In genomic region chr6:75611011-75611701, GRCh38 we compare ENCODE assay signal across 12 cellular contexts. TPM values are rescaled to one million over a fixed set of nuclear protein-coding genes. Genes with fewer than 3 reads are reported as not detected.
DNase-seq lines count a peak whose midpoint lies in the region; ATAC-seq and TF ChIP-seq lines count a peak whose summit lies in the region.
"Had no signal": no experiment of that assay in that cellular context is flagged by ENCODE, and none has a peak within 500 bp of the region (broad histone marks: within the 10 kb centered on the region; RNA-seq: fewer than 3 reads in every experiment).

No MANE protein-coding gene starts in this region.

- peaks cover 11% of the 10 kb centered on the region for H3K36me3 Mint-ChIP-seq in activated naive CD8-positive, alpha-beta T cell treated with anti-CD3 and anti-CD28 coated beads, Interleukin-2, amount 50 U/mL, for 24 hours (ENCODE audit: low read depth)
- peaks cover 8% of the 10 kb centered on the region for H3K36me3 Mint-ChIP-seq in mesothelial cell of epicardium

- H3K27me3 Mint-ChIP-seq in activated naive CD8-positive, alpha-beta T cell treated with anti-CD3 and anti-CD28 coated beads, Interleukin-2, amount 50 U/mL, for 24 hours, result no peaks in the 10 kb centered on the region
- H3K27me3 Mint-ChIP-seq in mesothelial cell of epicardium (ENCODE audit: low read depth), result no peaks in the 10 kb centered on the region
- H3K27me3 Mint-ChIP-seq: progenitor cell of endocrine pancreas had no signal

- H3K4me3 Mint-ChIP-seq in activated naive CD8-positive, alpha-beta T cell treated with anti-CD3 and anti-CD28 coated beads, Interleukin-2, amount 50 U/mL, for 24 hours, result peak overlapping the region; percentile 62
- no peak overlapping the region for H3K4me3 Mint-ChIP-seq in mesothelial cell of epicardium
- H3K4me3 Mint-ChIP-seq: CD14-positive monocyte had no signal

- H3K27ac Mint-ChIP-seq in activated naive CD8-positive, alpha-beta T cell treated with anti-CD3 and anti-CD28 coated beads, Interleukin-2, amount 50 U/mL, for 24 hours, result peak overlapping the region; percentile 57
- peak overlapping the region; percentile 76 for H3K27ac Mint-ChIP-seq in mesothelial cell of epicardium
- H3K27ac Mint-ChIP-seq: progenitor cell of endocrine pancreas had no signal

- DNase-seq in AG08395 (ENCODE audit: low spot score) (peak; percentile 9), GM03348 (ENCODE audit: low spot score) (peak; percentile 7), mesothelial cell of epicardium (ENCODE audit: low spot score in 2 of 2, unreplicated experiment in 2 of 2) (no peak), 8988T (no peak), NCI-H1092 treated with DMSO at 0.1 percent for 48 hours (lab: John Stamatoyannopoulos, UW) (no peak), putamen (ENCODE audit: low spot score) (no peak)
- DNase-seq in activated naive CD8-positive, alpha-beta T cell treated with anti-CD3 and anti-CD28 coated beads, Interleukin-2, amount 50 U/mL, for 24 hours, result no peak
- DNase-seq: body of pancreas had no signal

- TF ChIP-seq CTCF in mesothelial cell of epicardium (IDR thresholded peaks at IDR 0.05; ENCODE audit: unreplicated experiment), result no peak

- no peaks in the 10 kb centered on the region for H3K9me3 Mint-ChIP-seq in activated naive CD8-positive, alpha-beta T cell treated with anti-CD3 and anti-CD28 coated beads, Interleukin-2, amount 50 U/mL, for 24 hours
- H3K9me3 Mint-ChIP-seq in mesothelial cell of epicardium, result no peaks in the 10 kb centered on the region
- H3K9me3 Mint-ChIP-seq: CD14-positive monocyte; T-helper 1 cell treated with Interleukin-12 subunit alpha and Interleukin-12 subunit beta and Interleukin-4 antibody, amounts not matched to agents 30 μg/mL and 1 μg/mL, for 36 hours had no signal

- H3K4me1 Mint-ChIP-seq in activated naive CD8-positive, alpha-beta T cell treated with anti-CD3 and anti-CD28 coated beads, Interleukin-2, amount 50 U/mL, for 24 hours, result peaks cover 98% of the 10 kb centered on the region
- H3K4me1 Mint-ChIP-seq in mesothelial cell of epicardium, result peaks cover 44% of the 10 kb centered on the region

- no peak for ATAC-seq in activated naive CD8-positive, alpha-beta T cell treated with anti-CD3 and anti-CD28 coated beads, Interleukin-2, amount 50 U/mL, for 24 hours
- ATAC-seq in GM21529 (IDR thresholded peaks at IDR 0.05; ENCODE audit: unreplicated experiment), result no peak
- ATAC-seq: body of pancreas had no signal

RNA-seq across cellular contexts. Expression of gene SENP6, which starts 9.5 kb away (rescaled TPM):
- total RNA-seq in mesothelial cell of epicardium, result 150 to 159 TPM (median 157 TPM) in 3 replicates

Comparison
In these comparisons a context has a peak if more than half of its experiments do, and no peak if none do; other contexts are left out.
1. DNase-seq: peak in AG08395 (single experiment) and GM03348 (single experiment); none in activated naive CD8-positive, alpha-beta T cell treated with anti-CD3 and anti-CD28 coated beads, Interleukin-2, amount 50 U/mL, for 24 hours (single experiment), mesothelial cell of epicardium (0 of 2), 8988T (single experiment), NCI-H1092 treated with DMSO at 0.1 percent for 48 hours (single experiment) and putamen (single experiment).